ENCODE assay signal across 8 cellular contexts in genomic region chr15:31280037-31280830, GRCh38. TPM values are rescaled to one million over a fixed set of nuclear protein-coding genes. Genes with fewer than 3 reads are reported as not detected.
A peak's percentile ranks its signal among the peaks of the same experiment; 100 is the strongest.
DNase-seq lines count a peak whose midpoint lies in the region; ATAC-seq and TF ChIP-seq lines count a peak whose summit lies in the region.

No MANE protein-coding gene starts in this region.

- H3K27me3 ChIP-seq in SK-N-SH (ENCODE audit: insufficient read depth) (no peaks in the 10 kb centered on the region), SJCRH30 (no peaks in the 10 kb centered on the region)

- no peak for ATAC-seq in SK-N-SH treated with all-trans-retinoic acid at 6 μM for 48 hours
- ATAC-seq in GM18907 (IDR thresholded peaks at IDR 0.05; ENCODE audit: unreplicated experiment), result no peak

- no peaks in the 10 kb centered on the region for H3K9me2 ChIP-seq in SK-N-SH

- WGBS in SK-N-SH (ENCODE audit: low lambda C conversion rate), result 58% methylated on average over 7 of the region's 16 CpGs

- H3K79me2 ChIP-seq in SK-N-SH (ENCODE audit: insufficient read depth), result no peaks in the 10 kb centered on the region

- no peak overlapping the region for H3K4me2 ChIP-seq in SK-N-SH

- peak; percentile 50 for DNase-seq in SK-N-SH
- peak; percentile 76 to 90 for DNase-seq in SJCRH30
- DNase-seq in inferior parietal cortex (ENCODE audit: extremely low spot score), result peak; percentile 88
- peak; percentile 98 for DNase-seq in superior temporal gyrus (ENCODE audit: extremely low spot score)
- DNase-seq in dermis blood vessel endothelial cell, result no peak
- no peak for DNase-seq in GOT3 (lab: John Stamatoyannopoulos, UW)

- H3K4me3 ChIP-seq in SK-N-SH (ENCODE audit: low read depth in 2 of 2, low read length in 1 of 2), result no peak overlapping the region
- H3K4me3 ChIP-seq in SJCRH30, result peak overlapping the region; percentile 2; the same call in 1 of the 2 replicates

- no peaks in the 10 kb centered on the region for H3F3A ChIP-seq in SK-N-SH (replicated peaks; ENCODE audit: insufficient read depth)

- H3K36me3 ChIP-seq in SK-N-SH (replicated peaks in 1 of 2; ENCODE audit: control insufficient read depth in 1 of 2, insufficient read depth in 2 of 2, low read length in 1 of 2) (no peaks in the 10 kb centered on the region), SJCRH30 (no peaks in the 10 kb centered on the region)

- CTCF ChIA-PET in SK-N-SH (lab: Yijun Ruan, JAX), result interaction anchor here (0.8 to 1.6 kb wide), 3 partner anchors 17 to 151 kb away, joined by 3 to 4 read pairs (median 3); no protein-coding TSS in a partner anchor

- no peak overlapping the region for H3K9ac ChIP-seq in SK-N-SH

- POLR2A ChIA-PET in SK-N-SH (lab: Yijun Ruan, JAX), result interaction anchor here (1.2 kb wide), 1 partner anchor 16 kb away, joined by 4 read pairs; no protein-coding TSS in a partner anchor

- no peaks in the 10 kb centered on the region for H4K20me1 ChIP-seq in SK-N-SH (ENCODE audit: insufficient read depth)

- H3K9me3 ChIP-seq in SK-N-SH (no peaks in the 10 kb centered on the region), SJCRH30 (replicated peaks) (no peaks in the 10 kb centered on the region)

- TF ChIP-seq RAD21 in SK-N-SH (IDR thresholded peaks at IDR 0.05; ENCODE audit: low read length), result no peak

- H3K4me1 ChIP-seq in SK-N-SH (ENCODE audit: control insufficient read depth in 1 of 2, insufficient read depth in 2 of 2, low read depth in 1 of 2, low read length in 1 of 2) (peaks cover 0 to 29% of the 10 kb centered on the region in 2 experiments; a peak in 1 of 4 replicates), SJCRH30 (peaks cover 29% of the 10 kb centered on the region)

- H3K27ac ChIP-seq in SK-N-SH (ENCODE audit: low read depth in 2 of 2, low read length in 1 of 2) (peak overlapping the region in 1 of 2 experiments; percentile 14; a peak in 1 of 4 replicates), SJCRH30 (peak overlapping the region; percentile 72)

- no peak overlapping the region for H2AFZ ChIP-seq in SK-N-SH (ENCODE audit: low read depth)

- TF ChIP-seq CTCF in SK-N-SH (IDR thresholded peaks at IDR 0.05), result no peak

- TF ChIP-seq EP300 in SK-N-SH (IDR thresholded peaks at IDR 0.05; ENCODE audit: borderline replicate concordance in 1 of 2, low read depth in 1 of 2, low read length in 1 of 2), result 0 out of 4 replicates have a peak, but pooled peaks of 1 of the 2 experiments have one; percentile 6

TF ChIP-seq in SK-N-SH, 30 proteins besides CTCF, POLR2A, EP300 and RAD21:
- TF ChIP-seq POLR2AphosphoS5 (IDR thresholded peaks at IDR 0.05; ENCODE audit: low read depth, low read length) (no peak), FOXM1 (IDR thresholded peaks at IDR 0.05; ENCODE audit: low read depth) (no peak), CHD2 (IDR thresholded peaks at IDR 0.05; ENCODE audit: low read length, partially characterized antibody) (no peak), MAX (IDR thresholded peaks at IDR 0.05; ENCODE audit: low read depth) (no peak), REST (IDR thresholded peaks at IDR 0.05; ENCODE audit: low read depth, low read length) (no peak), USF1 (IDR thresholded peaks at IDR 0.05; ENCODE audit: borderline replicate concordance, low read depth) (no peak), FOSL2 (IDR thresholded peaks at IDR 0.05; ENCODE audit: borderline replicate concordance, low read depth) (no peak), SMC3 (IDR thresholded peaks at IDR 0.05; ENCODE audit: low read depth, low read length) (no peak), RXRA (IDR thresholded peaks at IDR 0.05; ENCODE audit: borderline replicate concordance, low read depth) (no peak)

TF ChIP-seq in SK-N-SH treated with all-trans-retinoic acid at 6 μM for 48 hours, 23 proteins besides CTCF, POLR2A, EP300 and RAD21:
- TF ChIP-seq GLIS3 (CRISPR knock-in tag; IDR thresholded peaks at IDR 0.05) (no peak), ISL1 (CRISPR knock-in tag; IDR thresholded peaks at IDR 0.05) (no peak), PATZ1 (CRISPR knock-in tag; IDR thresholded peaks at IDR 0.05; ENCODE audit: borderline replicate concordance) (no peak), RARB (CRISPR knock-in tag; IDR thresholded peaks at IDR 0.05) (no peak), ARNTL (CRISPR knock-in tag; IDR thresholded peaks at IDR 0.05; ENCODE audit: borderline replicate concordance, low read depth) (no peak), BACH2 (CRISPR knock-in tag; IDR thresholded peaks at IDR 0.05; ENCODE audit: borderline replicate concordance) (no peak), CSRNP3 (CRISPR knock-in tag; IDR thresholded peaks at IDR 0.05) (no peak), ZFP3 (CRISPR knock-in tag; IDR thresholded peaks at IDR 0.05) (no peak), TCF4 (CRISPR knock-in tag; IDR thresholded peaks at IDR 0.05; ENCODE audit: borderline replicate concordance) (no peak), SNAI2 (CRISPR knock-in tag; IDR thresholded peaks at IDR 0.05) (no peak), CREB5 (CRISPR knock-in tag; IDR thresholded peaks at IDR 0.05; ENCODE audit: low read depth) (no peak), CSDC2 (CRISPR knock-in tag; IDR thresholded peaks at IDR 0.05) (no peak), TOX (CRISPR knock-in tag; IDR thresholded peaks at IDR 0.05; ENCODE audit: borderline replicate concordance) (no peak), ZNF565 (CRISPR knock-in tag; conservative IDR thresholded peaks at IDR 0.05; ENCODE audit: low read depth) (no peak), ZNF8 (CRISPR knock-in tag; IDR thresholded peaks at IDR 0.05) (no peak), PPARA (CRISPR knock-in tag; IDR thresholded peaks at IDR 0.05; ENCODE audit: borderline replicate concordance) (no peak), ZNF70 (CRISPR knock-in tag; IDR thresholded peaks at IDR 0.05) (no peak), POU6F1 (CRISPR knock-in tag; IDR thresholded peaks at IDR 0.05; ENCODE audit: borderline replicate concordance, low read depth) (no peak), ESRRG (CRISPR knock-in tag; IDR thresholded peaks at IDR 0.05) (no peak), ZC3H10 (CRISPR knock-in tag; IDR thresholded peaks at IDR 0.05) (no peak)

RNA-seq across cellular contexts. Expression of gene KLF13, which starts 46.4 kb away (rescaled TPM):
- 7.1 and 8.6 TPM in 2 replicates for polyA plus RNA-seq in SK-N-SH (2012; rRNA removed)
- 9.4 and 11.1 TPM in 2 replicates for polyA plus RNA-seq in SK-N-SH (2012; cell fraction: cytosol; rRNA removed)
- polyA plus RNA-seq in SK-N-SH (2012; cell fraction: nucleus; rRNA removed), result 7.4 and 9.3 TPM in 2 replicates
- 33.1 and 34.7 TPM in 2 replicates for total RNA-seq in SJCRH30 (2014; rRNA removed; shearing (Covaris generic))
- total RNA-seq in dermis blood vessel endothelial cell, result 35.2 and 41.8 TPM in 2 replicates

Comparison
In these comparisons a context has a peak if more than half of its experiments do, and no peak if none do; other contexts are left out.
1. DNase-seq: peak in SK-N-SH (single experiment), SJCRH30 (2 of 2), inferior parietal cortex (single experiment) and superior temporal gyrus (single experiment); none in dermis blood vessel endothelial cell (single experiment) and GOT3 (single experiment).